12 cellular contexts compared by ENCODE assay signal in the genomic region with DNA sequence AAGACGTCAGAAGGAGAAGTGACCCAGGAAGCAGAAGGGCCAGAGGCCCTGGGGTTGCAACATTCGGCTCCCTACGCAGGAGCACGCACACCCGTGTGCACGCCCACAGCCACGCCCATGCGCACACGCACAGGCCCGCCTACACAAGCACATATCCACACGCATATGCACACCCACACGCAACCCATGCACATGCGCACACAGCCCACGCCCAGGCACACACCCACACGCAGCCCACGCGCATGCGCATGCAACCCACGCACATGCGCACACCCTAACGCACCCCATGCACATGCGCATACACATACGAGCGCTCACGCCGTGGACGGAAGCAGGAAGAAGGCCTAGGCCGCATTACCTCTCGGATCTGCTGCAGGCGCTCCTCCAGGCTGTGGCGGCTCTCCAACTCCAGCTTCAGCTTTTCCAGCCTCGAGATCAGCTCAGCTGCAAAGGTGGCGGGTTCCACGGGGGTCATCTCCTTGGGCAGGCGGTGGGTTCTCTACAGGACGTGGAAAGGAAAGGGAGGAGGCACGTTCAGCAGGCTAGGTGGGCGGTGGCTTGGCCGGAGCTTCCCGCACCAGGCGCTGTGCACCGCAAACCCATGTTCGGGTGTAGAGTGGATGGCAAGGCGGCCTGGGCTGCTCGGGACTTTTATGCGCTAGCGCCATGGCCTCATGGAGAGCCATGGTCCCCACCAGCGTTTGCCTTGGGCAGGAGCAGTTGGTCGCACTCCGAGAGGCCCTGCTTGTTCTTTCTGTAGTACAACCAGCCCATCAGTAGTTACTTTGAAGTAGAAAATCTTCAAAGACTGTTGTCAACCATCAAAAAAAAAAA.
A peak's percentile ranks its signal among the peaks of the same experiment; 100 is the strongest.
DNase-seq lines count a peak whose midpoint lies in the region; ATAC-seq, FAIRE-seq and TF ChIP-seq lines count a peak whose summit lies in the region.
"Had no signal": no experiment of that assay in that cellular context is flagged by ENCODE, and none has a peak within 500 bp of the region (broad histone marks: within the 10 kb centered on the region; RNA-seq: fewer than 3 reads in every experiment).

No MANE protein-coding gene starts in this region.

- H3K36me3 ChIP-seq in DND-41 (ENCODE audit: insufficient read depth, low read length), result peaks cover 33% of the 10 kb centered on the region

- no peaks in the 10 kb centered on the region for H3K79me2 ChIP-seq in DND-41 (ENCODE audit: insufficient read depth, low read length)

- no peak for FAIRE-seq in GM19239 (lab: Jason Lieb, UNC)
- FAIRE-seq: small intestine had no signal

- no peaks in the 10 kb centered on the region for H3K4me1 ChIP-seq in DND-41 (ENCODE audit: insufficient read depth, low read length)
- H3K4me1 ChIP-seq: BLaER1 had no signal

- H3K9me3 ChIP-seq in DND-41 (ENCODE audit: insufficient read depth, low read length, severe bottlenecking), result no peaks in the 10 kb centered on the region
- H3K9me3 ChIP-seq: BLaER1 had no signal

- no peak overlapping the region for H3K4me3 ChIP-seq in DND-41 (ENCODE audit: low read depth in 1 of 2, low read length in 2 of 2)
- H3K4me3 ChIP-seq: BLaER1 had no signal

- in situ Hi-C loops in GM13977 (cut with MboI; ENCODE audit: low pct_unique_long_range_greater_than_20kb, low sequenced_read_pairs, unreplicated experiment), result no loop called here

- no peak overlapping the region for H3K9ac ChIP-seq in DND-41 (ENCODE audit: low read depth, low read length)
- H3K9ac ChIP-seq: BLaER1 had no signal

- H3K27me3 ChIP-seq in DND-41 (ENCODE audit: insufficient read depth, low read length, poor library complexity), result no peaks in the 10 kb centered on the region
- H3K27me3 ChIP-seq: BLaER1 had no signal

- DNase-seq in DND-41 (no peak), caudate nucleus (lab: John Stamatoyannopoulos, UW) (peak in 1 of 61 donors; percentile 20), GM13977 (ENCODE audit: low spot score) (no peak), GM19239 (ENCODE audit: insufficient read length, low spot score) (no peak), NCI-H226 (no peak), RKO (ENCODE audit: low spot score) (no peak)
- DNase-seq in activated CD4-positive, alpha-beta T cell treated with anti-CD3 and anti-CD28 coated beads, Interleukin-2, amount 50 U/mL, for 48 hours, result peak; percentile 40 to 55
- DNase-seq in stimulated activated CD4-positive, alpha-beta T cell treated with anti-CD3 and anti-CD28 coated beads, Interleukin-15, amount 100 ng/mL, for 24 hours, result peak; percentile 71
- DNase-seq: NCI-H510A, SHP77 treated with DMSO at 0.1 percent for 48 hours, small intestine had no signal

- TF ChIP-seq CTCF in DND-41 (IDR thresholded peaks at IDR 0.05; ENCODE audit: borderline replicate concordance, extremely low read depth, low read length, poor library complexity, severe bottlenecking) (no peak), GM13977 (IDR thresholded peaks at IDR 0.05; ENCODE audit: extremely low read depth, insufficient read depth, missing control alignments) (no peak)

- no peak overlapping the region for H2AFZ ChIP-seq in DND-41 (ENCODE audit: low read depth, low read length)

- no peak overlapping the region for H3K4me2 ChIP-seq in DND-41 (ENCODE audit: insufficient read depth, low read length)
- H3K4me2 ChIP-seq: BLaER1 had no signal

- H3K27ac ChIP-seq in DND-41 (ENCODE audit: low read length) (no peak overlapping the region), caudate nucleus (ENCODE audit: low read depth, low read length) (peak overlapping the region; percentile 21)
- H3K27ac ChIP-seq: BLaER1 had no signal

- H4K20me1 ChIP-seq in DND-41 (ENCODE audit: insufficient read depth, low read length), result peaks cover 3% of the 10 kb centered on the region; the same call in 1 of the 2 replicates
- H4K20me1 ChIP-seq: BLaER1 had no signal

- ATAC-seq in DND-41 (ENCODE audit: insufficient read depth, low read depth), result 0 out of 3 replicates have a peak, but pooled peaks have one; percentile 33

Comparison
In these comparisons a context has a peak if more than half of its experiments do, and no peak if none do; other contexts are left out.
1. DNase-seq: peak in activated CD4-positive, alpha-beta T cell treated with anti-CD3 and anti-CD28 coated beads, Interleukin-2, amount 50 U/mL, for 48 hours (2 of 2) and stimulated activated CD4-positive, alpha-beta T cell treated with anti-CD3 and anti-CD28 coated beads, Interleukin-15, amount 100 ng/mL, for 24 hours (single experiment); none in DND-41 (single experiment), GM13977 (single experiment), GM19239 (single experiment), NCI-H226 (single experiment) and RKO (single experiment).